ENCODE assay signal across 1 cellular context in genomic region chr20:3927486-3928291, GRCh38.
TF ChIP-seq lines count a peak whose summit lies in the region.

No MANE protein-coding gene starts in this region.

TF ChIP-seq in HepG2, 621 proteins besides CTCF, POLR2A, EP300 and RAD21 (continued from another document and continues in another):
- TF ChIP-seq CEBPZ (IDR thresholded peaks at IDR 0.05; ENCODE audit: low read length) = no peak
- no peak for TF ChIP-seq RAD51 (IDR thresholded peaks at IDR 0.05; ENCODE audit: borderline replicate concordance)
- no peak for TF ChIP-seq ZHX1 (CRISPR knock-in tag; IDR thresholded peaks at IDR 0.05; ENCODE audit: low read depth)
- TF ChIP-seq REPIN1 (CRISPR knock-in tag; IDR thresholded peaks at IDR 0.05; ENCODE audit: borderline replicate concordance, low read depth) = 0 out of 2 replicates have a peak, but pooled peaks have one; percentile 14
- TF ChIP-seq ZNF335 (CRISPR knock-in tag; IDR thresholded peaks at IDR 0.05) = no peak
- TF ChIP-seq DNMT1 (CRISPR knock-in tag; IDR thresholded peaks at IDR 0.05) = 0 out of 2 replicates have a peak, but pooled peaks have one; percentile 44
- peak; percentile 59 for TF ChIP-seq POLR2G (IDR thresholded peaks at IDR 0.05; ENCODE audit: low read depth, low read length)
- TF ChIP-seq ZFP41 (CRISPR knock-in tag; IDR thresholded peaks at IDR 0.05; ENCODE audit: borderline replicate concordance) = no peak
- TF ChIP-seq ZNF724P (CRISPR knock-in tag; IDR thresholded peaks at IDR 0.05; ENCODE audit: borderline replicate concordance) = 0 out of 2 replicates have a peak, but pooled peaks have one; percentile 20
- TF ChIP-seq THAP11 (CRISPR knock-in tag; IDR thresholded peaks at IDR 0.05) = 0 out of 2 replicates have a peak, but pooled peaks have one; percentile 9
- TF ChIP-seq AGO2 (optimal IDR thresholded peaks at IDR 0.05; ENCODE audit: low read depth, low read length) = no peak
- TF ChIP-seq POLR2AphosphoS5 (IDR thresholded peaks at IDR 0.05; ENCODE audit: low read depth, low read length) = peak; percentile 58; the same call in 1 of the 2 replicates
- TF ChIP-seq ZNF563 (CRISPR knock-in tag; IDR thresholded peaks at IDR 0.05) = no peak
- no peak for TF ChIP-seq KLF11 (CRISPR knock-in tag; IDR thresholded peaks at IDR 0.05)
- TF ChIP-seq, protein P1, sequence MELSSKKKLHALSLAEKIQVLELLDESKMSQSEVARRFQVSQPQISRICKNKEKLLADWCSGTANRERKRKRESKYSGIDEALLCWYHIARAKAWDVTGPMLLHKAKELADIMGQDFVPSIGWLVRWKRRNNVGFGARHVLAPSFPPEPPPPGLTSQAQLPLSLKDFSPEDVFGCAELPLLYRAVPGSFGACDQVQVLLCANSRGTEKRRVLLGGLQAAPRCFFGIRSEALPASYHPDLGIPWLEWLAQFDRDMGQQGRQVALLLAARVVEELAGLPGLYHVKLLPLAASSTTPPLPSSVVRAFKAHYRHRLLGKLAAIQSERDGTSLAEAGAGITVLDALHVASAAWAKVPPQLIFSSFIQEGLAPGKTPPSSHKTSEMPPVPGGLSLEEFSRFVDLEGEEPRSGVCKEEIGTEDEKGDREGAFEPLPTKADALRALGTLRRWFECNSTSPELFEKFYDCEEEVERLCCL (CRISPR knock-in tag; IDR thresholded peaks at IDR 0.05; ENCODE audit: borderline replicate concordance) = no peak
- no peak for TF ChIP-seq HOMEZ (CRISPR knock-in tag; IDR thresholded peaks at IDR 0.05; ENCODE audit: low read depth)
- 0 out of 2 replicates have a peak, but pooled peaks have one; percentile 9 for TF ChIP-seq ZNF749 (CRISPR knock-in tag; IDR thresholded peaks at IDR 0.05; ENCODE audit: borderline replicate concordance)
- TF ChIP-seq ZNF350 (CRISPR knock-in tag; IDR thresholded peaks at IDR 0.05; ENCODE audit: borderline replicate concordance, low read depth) = no peak
- no peak for TF ChIP-seq CBFB (CRISPR knock-in tag; IDR thresholded peaks at IDR 0.05)
- TF ChIP-seq SOX5 (CRISPR knock-in tag; IDR thresholded peaks at IDR 0.05; ENCODE audit: borderline replicate concordance) = no peak
- TF ChIP-seq CENPT (CRISPR knock-in tag; IDR thresholded peaks at IDR 0.05; ENCODE audit: low read depth) = no peak
- peak; percentile 58; the same call in 1 of the 2 replicates for TF ChIP-seq ZNF326 (CRISPR knock-in tag; IDR thresholded peaks at IDR 0.05; ENCODE audit: borderline replicate concordance)
- no peak for TF ChIP-seq ZNF790 (CRISPR knock-in tag; IDR thresholded peaks at IDR 0.05; ENCODE audit: borderline replicate concordance)
- 0 out of 2 replicates have a peak, but pooled peaks have one; percentile 24 for TF ChIP-seq NRL (CRISPR knock-in tag; IDR thresholded peaks at IDR 0.05; ENCODE audit: borderline replicate concordance)
- TF ChIP-seq HNRNPH1 (optimal IDR thresholded peaks at IDR 0.05; ENCODE audit: low read depth, low read length) = peak; percentile 80
- TF ChIP-seq MBD4 (IDR thresholded peaks at IDR 0.05; ENCODE audit: borderline replicate concordance, low read length) = peak; percentile 63; the same call in 1 of the 2 replicates
- TF ChIP-seq, protein P2, sequence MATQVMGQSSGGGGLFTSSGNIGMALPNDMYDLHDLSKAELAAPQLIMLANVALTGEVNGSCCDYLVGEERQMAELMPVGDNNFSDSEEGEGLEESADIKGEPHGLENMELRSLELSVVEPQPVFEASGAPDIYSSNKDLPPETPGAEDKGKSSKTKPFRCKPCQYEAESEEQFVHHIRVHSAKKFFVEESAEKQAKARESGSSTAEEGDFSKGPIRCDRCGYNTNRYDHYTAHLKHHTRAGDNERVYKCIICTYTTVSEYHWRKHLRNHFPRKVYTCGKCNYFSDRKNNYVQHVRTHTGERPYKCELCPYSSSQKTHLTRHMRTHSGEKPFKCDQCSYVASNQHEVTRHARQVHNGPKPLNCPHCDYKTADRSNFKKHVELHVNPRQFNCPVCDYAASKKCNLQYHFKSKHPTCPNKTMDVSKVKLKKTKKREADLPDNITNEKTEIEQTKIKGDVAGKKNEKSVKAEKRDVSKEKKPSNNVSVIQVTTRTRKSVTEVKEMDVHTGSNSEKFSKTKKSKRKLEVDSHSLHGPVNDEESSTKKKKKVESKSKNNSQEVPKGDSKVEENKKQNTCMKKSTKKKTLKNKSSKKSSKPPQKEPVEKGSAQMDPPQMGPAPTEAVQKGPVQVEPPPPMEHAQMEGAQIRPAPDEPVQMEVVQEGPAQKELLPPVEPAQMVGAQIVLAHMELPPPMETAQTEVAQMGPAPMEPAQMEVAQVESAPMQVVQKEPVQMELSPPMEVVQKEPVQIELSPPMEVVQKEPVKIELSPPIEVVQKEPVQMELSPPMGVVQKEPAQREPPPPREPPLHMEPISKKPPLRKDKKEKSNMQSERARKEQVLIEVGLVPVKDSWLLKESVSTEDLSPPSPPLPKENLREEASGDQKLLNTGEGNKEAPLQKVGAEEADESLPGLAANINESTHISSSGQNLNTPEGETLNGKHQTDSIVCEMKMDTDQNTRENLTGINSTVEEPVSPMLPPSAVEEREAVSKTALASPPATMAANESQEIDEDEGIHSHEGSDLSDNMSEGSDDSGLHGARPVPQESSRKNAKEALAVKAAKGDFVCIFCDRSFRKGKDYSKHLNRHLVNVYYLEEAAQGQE (IDR thresholded peaks at IDR 0.05; ENCODE audit: borderline replicate concordance in 1 of 2, low read depth in 1 of 2, low read length in 2 of 2) = no peak
- no peak for TF ChIP-seq SOX6 (IDR thresholded peaks at IDR 0.05)
- peak; percentile 27; the same call in 1 of the 2 replicates for TF ChIP-seq SOX6 (CRISPR knock-in tag; IDR thresholded peaks at IDR 0.05)
- TF ChIP-seq, protein P3, sequence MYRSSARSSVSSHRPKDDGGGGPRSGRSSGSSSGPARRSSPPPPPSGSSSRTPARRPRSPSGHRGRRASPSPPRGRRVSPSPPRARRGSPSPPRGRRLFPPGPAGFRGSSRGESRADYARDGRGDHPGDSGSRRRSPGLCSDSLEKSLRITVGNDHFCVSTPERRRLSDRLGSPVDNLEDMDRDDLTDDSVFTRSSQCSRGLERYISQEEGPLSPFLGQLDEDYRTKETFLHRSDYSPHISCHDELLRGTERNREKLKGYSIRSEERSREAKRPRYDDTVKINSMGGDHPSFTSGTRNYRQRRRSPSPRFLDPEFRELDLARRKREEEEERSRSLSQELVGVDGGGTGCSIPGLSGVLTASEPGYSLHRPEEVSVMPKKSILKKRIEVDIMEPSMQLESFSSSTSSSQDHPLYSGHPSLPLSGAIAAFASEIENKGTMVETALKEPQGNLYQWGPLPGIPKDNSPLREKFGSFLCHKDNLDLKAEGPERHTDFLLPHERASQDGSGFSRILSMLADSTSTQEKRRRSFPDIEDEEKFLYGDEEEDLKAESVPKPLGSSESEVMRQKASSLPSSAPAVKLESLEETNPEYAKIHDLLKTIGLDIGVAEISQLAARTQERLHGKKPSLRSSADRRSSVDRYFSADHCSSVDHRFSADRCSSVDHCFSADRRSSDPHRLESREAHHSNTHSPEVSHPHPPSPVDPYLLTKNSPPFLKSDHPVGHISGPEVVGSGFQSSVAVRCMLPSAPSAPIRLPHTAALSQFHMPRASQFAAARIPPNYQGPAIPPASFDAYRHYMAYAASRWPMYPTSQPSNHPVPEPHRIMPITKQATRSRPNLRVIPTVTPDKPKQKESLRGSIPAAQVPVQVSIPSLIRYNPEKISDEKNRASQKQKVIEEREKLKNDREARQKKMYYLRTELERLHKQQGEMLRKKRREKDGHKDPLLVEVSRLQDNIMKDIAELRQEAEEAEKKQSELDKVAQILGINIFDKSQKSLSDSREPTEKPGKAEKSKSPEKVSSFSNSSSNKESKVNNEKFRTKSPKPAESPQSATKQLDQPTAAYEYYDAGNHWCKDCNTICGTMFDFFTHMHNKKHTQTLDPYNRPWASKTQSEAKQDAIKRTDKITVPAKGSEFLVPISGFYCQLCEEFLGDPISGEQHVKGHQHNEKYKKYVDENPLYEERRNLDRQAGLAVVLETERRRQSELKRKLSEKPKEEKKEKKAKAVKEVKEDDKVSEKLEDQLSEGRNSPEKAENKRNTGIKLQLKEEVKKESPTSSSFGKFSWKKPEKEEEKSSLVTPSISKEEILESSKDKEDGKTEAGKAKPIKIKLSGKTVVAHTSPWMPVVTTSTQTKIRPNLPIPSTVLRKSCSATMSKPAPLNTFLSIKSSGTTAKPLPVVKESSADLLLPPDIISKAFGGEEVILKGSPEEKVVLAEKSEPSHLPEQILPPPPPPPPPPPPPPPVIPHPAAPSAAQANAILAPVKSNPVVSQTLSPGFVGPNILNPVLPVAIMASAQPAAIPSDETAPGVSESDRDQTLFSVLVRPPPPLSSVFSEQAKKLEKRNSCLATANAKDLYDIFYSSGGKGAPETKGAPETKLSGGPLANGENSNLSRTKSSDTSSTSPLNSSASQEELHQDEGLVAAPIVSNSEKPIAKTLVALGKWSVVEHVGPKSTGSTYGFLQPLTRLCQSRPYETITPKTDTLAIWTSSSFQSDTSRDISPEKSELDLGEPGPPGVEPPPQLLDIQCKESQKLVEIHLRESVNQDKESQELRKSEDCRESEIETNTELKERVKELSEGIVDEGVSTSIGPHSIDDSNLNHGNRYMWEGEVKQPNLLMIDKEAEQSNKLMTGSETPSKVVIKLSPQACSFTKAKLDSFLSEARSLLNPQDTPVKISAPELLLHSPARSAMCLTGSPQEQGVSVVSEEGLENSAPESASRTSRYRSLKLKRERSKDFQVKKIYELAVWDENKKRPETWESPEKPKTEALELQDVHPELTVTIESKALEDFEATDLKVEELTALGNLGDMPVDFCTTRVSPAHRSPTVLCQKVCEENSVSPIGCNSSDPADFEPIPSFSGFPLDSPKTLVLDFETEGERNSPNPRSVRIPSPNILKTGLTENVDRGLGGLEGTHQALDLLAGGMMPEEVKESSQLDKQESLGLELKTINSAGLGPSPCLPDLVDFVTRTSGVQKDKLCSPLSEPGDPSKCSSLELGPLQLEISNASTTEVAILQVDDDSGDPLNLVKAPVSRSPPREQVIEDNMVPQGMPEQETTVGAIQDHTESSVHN (CRISPR knock-in tag; IDR thresholded peaks at IDR 0.05) = 0 out of 2 replicates have a peak, but pooled peaks have one; percentile 42
- TF ChIP-seq PRDM4 (CRISPR knock-in tag; IDR thresholded peaks at IDR 0.05; ENCODE audit: borderline replicate concordance) = no peak
- no peak for TF ChIP-seq SATB2 (CRISPR knock-in tag; IDR thresholded peaks at IDR 0.05)
